ENCODE assay signal across 16 cellular contexts in the genomic region with DNA sequence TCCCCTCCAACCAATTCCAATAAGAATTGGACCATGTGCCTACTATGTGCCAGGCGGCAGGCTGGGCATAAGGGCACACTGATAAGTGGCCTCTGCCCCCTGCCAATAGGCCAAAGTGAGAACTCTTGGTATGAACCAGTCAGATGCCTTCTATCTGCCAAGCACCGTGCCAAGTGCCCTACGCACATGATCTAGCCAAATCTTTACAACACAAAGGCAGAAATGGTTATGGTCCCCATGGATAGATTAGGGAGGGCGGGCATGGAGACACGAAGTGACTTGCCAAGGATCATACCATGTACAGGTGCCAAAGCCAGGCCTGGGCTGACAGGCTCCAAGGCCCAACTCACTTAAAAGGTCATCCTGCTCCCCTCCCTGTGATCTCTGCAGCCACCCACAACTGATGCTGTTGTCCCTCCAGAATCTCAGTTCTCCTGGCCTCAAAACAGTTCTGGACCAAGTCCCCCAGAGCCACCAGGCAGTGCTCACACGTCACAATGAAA. TPM values are rescaled to one million over a fixed set of nuclear protein-coding genes. Genes with fewer than 3 reads are reported as not detected.
A peak's percentile ranks its signal among the peaks of the same experiment; 100 is the strongest.
DNase-seq lines count a peak whose midpoint lies in the region; ATAC-seq and TF ChIP-seq lines count a peak whose summit lies in the region.
"Had no signal": no experiment of that assay in that cellular context is flagged by ENCODE, and none has a peak within 500 bp of the region (broad histone marks: within the 10 kb centered on the region; RNA-seq: fewer than 3 reads in every experiment).

No MANE protein-coding gene starts in this region.

- H3K27ac ChIP-seq in breast epithelium (peak overlapping the region; percentile 30 to 78), esophagus squamous epithelium (peak overlapping the region; percentile 75 to 89 (median 84)), right cardiac atrium (ENCODE audit: low read length) (no peak overlapping the region), suprapubic skin (peak overlapping the region; percentile 90)

- TF ChIP-seq POLR2A in breast epithelium (IDR thresholded peaks at IDR 0.05): no peak
- TF ChIP-seq POLR2A in esophagus squamous epithelium (IDR thresholded peaks at IDR 0.05): no peak
- no peak for TF ChIP-seq POLR2A in suprapubic skin (IDR thresholded peaks at IDR 0.05)

- no peak overlapping the region for H3K4me3 ChIP-seq in breast epithelium
- H3K4me3 ChIP-seq in esophagus squamous epithelium: no peak overlapping the region
- H3K4me3 ChIP-seq in right cardiac atrium (ENCODE audit: low read length): no peak overlapping the region
- H3K4me3 ChIP-seq in suprapubic skin: no peak overlapping the region

- POLR2A ChIA-PET in MCF 10A (lab: Yijun Ruan, JAX): no interaction called here

- TF ChIP-seq CTCF in breast epithelium (IDR thresholded peaks at IDR 0.05) (no peak), MCF 10A (IDR thresholded peaks at IDR 0.05; ENCODE audit: unreplicated experiment) (no peak), esophagus squamous epithelium (IDR thresholded peaks at IDR 0.05) (no peak), suprapubic skin (IDR thresholded peaks at IDR 0.05) (no peak)

- H3K4me3 Mint-ChIP-seq in MCF 10A (ENCODE audit: unreplicated experiment): no peak overlapping the region
- H3K4me3 Mint-ChIP-seq: B cell had no signal

- H3K36me3 Mint-ChIP-seq in MCF 10A (ENCODE audit: insufficient read depth, unreplicated experiment): no peaks in the 10 kb centered on the region

- 33 to 54% methylated on average over 1 to 6 of the region's 6 CpGs for WGBS in esophagus squamous epithelium, 2 donors
- WGBS in right cardiac atrium: 69% methylated on average over 6 of the region's 6 CpGs
- 47% methylated on average over 5 of the region's 6 CpGs for WGBS in suprapubic skin

- no peak for ATAC-seq in right cardiac atrium
- ATAC-seq in HG02852 (IDR thresholded peaks at IDR 0.05; ENCODE audit: unreplicated experiment): no peak
- no peak for ATAC-seq in GM21786 (IDR thresholded peaks at IDR 0.05; ENCODE audit: unreplicated experiment)
- ATAC-seq in HG02970 (IDR thresholded peaks at IDR 0.05; ENCODE audit: low FRiP score, unreplicated experiment): no peak

- H3K4me1 ChIP-seq in breast epithelium: peaks cover 0 to 22% of the 10 kb centered on the region in 2 donors
- H3K4me1 ChIP-seq in esophagus squamous epithelium: peaks cover 42 to 75% (median 48%) of the 10 kb centered on the region in 3 donors
- H3K4me1 ChIP-seq in right cardiac atrium (ENCODE audit: control insufficient read depth, insufficient read depth, low read length): peaks cover 35% of the 10 kb centered on the region
- peaks cover 77% of the 10 kb centered on the region for H3K4me1 ChIP-seq in suprapubic skin

- CTCF ChIA-PET in MCF 10A (lab: Yijun Ruan, JAX): no interaction called here

- H3K27me3 ChIP-seq in breast epithelium (no peaks in the 10 kb centered on the region), esophagus squamous epithelium (no peaks in the 10 kb centered on the region), right cardiac atrium (ENCODE audit: control insufficient read depth, insufficient read depth) (no peaks in the 10 kb centered on the region), suprapubic skin (no peaks in the 10 kb centered on the region)

- H3K4me1 Mint-ChIP-seq in MCF 10A (ENCODE audit: insufficient read depth, unreplicated experiment): no peaks in the 10 kb centered on the region

- no peaks in the 10 kb centered on the region for H3K9me3 Mint-ChIP-seq in MCF 10A (ENCODE audit: unreplicated experiment)

- no peak for DNase-seq in breast epithelium (ENCODE audit: low spot score in 2 of 2)
- no peak for DNase-seq in MCF 10A (ENCODE audit: unreplicated experiment)
- DNase-seq in esophagus squamous epithelium (lab: John Stamatoyannopoulos, UW): no peak
- peak in 2 of 3 donors; percentile 19 to 20 for DNase-seq in right cardiac atrium
- DNase-seq in suprapubic skin (ENCODE audit: low spot score in 2 of 2): no peak
- DNase-seq: DMS53; GDM1; KBM-7; NCI-H1092; NCI-H1436; NCI-H187 treated with DMSO at 0.1 percent for 48 hours; NK-92 treated with Interleukin-12 subunit alpha and Interleukin-12 subunit beta, amount 100 ng/mL, for 24 hours had no signal

- BruUV-seq in MCF 10A (replicated peaks; lab: Mats Ljungman, UMichigan): no TSS peak

- no peak for TF ChIP-seq EP300 in suprapubic skin (IDR thresholded peaks at IDR 0.05)

- H3K9me3 ChIP-seq in breast epithelium: no peaks in the 10 kb centered on the region
- H3K9me3 ChIP-seq in esophagus squamous epithelium: no peaks in the 10 kb centered on the region
- no peaks in the 10 kb centered on the region for H3K9me3 ChIP-seq in right cardiac atrium (ENCODE audit: control insufficient read depth, low read length)
- H3K9me3 ChIP-seq in suprapubic skin: no peaks in the 10 kb centered on the region

- H3K27ac Mint-ChIP-seq in MCF 10A (ENCODE audit: low read depth, unreplicated experiment): no peak overlapping the region
- H3K27ac Mint-ChIP-seq: B cell had no signal

- H3K36me3 ChIP-seq in breast epithelium (no peaks in the 10 kb centered on the region), esophagus squamous epithelium (peaks cover 0 to 25% (median 10%) of the 10 kb centered on the region in 3 donors), suprapubic skin (peaks cover 8% of the 10 kb centered on the region)

- H3K27me3 Mint-ChIP-seq in MCF 10A (ENCODE audit: insufficient read depth, unreplicated experiment): no peaks in the 10 kb centered on the region

- intact Hi-C loops in breast epithelium (cut with DNase I; ENCODE audit: low total_unique reads) (no loop called here), MCF 10A (cut with micrococcal nuclease) (no loop called here), esophagus squamous epithelium (cut with DNase I) (no loop called here), right cardiac atrium (cut with DNase I) (no loop called here)

RNA-seq across cellular contexts. Expression of a gene that starts 32.1 kb away (rescaled TPM):
- 10 to 100 TPM in 2 of 3 donors, 1 to 10 TPM in 1; 1.1 to 39.1 (median 32.4) TPM for total RNA-seq in breast epithelium
- total RNA-seq in MCF 10A (2022): 11.1 and 13.2 TPM in 2 replicates
- 10 to 100 TPM; 13.1 to 33.7 (median 20.9) TPM for total RNA-seq in esophagus squamous epithelium
- total RNA-seq in right cardiac atrium: 10 to 100 TPM; 51.0 to 98.9 (median 59.2) TPM
- 24.2 TPM for polyA plus RNA-seq in right cardiac atrium
- 100 to 1,000 TPM; 106 to 229 (median 160) TPM for total RNA-seq in suprapubic skin

Comparison
In these comparisons a context has a peak if more than half of its experiments do, and no peak if none do; other contexts are left out.
1. DNase-seq: peak in right cardiac atrium (2 of 3); none in breast epithelium (0 of 2), MCF 10A (single experiment), esophagus squamous epithelium (single experiment) and suprapubic skin (0 of 2).